In the genomic region with DNA sequence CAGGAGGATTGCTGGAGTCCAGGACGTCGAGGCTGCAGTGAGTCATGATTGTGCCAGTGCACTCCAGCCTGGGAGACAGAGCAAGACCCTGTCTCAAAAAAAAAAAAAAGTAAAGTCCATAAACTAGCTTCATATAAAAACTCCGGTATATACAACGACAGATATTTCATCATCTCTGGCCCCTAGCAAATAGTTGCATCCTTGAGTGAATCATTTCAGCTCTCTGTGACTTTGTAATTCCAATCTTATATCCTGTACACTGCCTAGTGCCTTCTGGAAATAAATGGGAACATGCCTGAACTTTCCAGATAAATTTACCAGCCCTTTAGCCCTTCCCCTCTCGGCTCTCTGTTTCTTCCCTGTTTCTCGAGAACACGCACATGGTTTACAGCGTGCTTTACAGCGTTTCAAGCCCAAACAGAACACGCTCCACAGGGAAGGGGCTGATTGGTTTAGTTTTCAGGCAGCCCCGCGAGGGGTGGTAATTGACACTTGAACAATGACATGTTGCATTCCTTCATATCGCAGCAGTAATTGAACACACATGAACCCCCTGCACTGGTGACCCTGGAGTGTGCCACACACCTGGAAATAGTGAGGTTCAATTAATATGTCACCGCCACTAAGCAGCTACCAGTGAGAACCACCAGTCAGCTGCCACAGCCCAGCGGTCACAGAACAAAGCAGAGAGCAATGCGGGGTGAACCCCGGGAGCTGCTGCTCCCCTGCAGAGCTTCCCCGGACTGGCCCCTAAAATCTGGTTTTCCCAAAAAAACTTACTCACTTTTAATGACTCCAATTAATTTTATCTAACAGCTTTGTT, we compare ENCODE assay signal across 25 cellular contexts. TPM values are rescaled to one million over a fixed set of nuclear protein-coding genes. Genes with fewer than 3 reads are reported as not detected.
DNase-seq lines count a peak whose midpoint lies in the region; ATAC-seq and TF ChIP-seq lines count a peak whose summit lies in the region.
"Had no signal": no experiment of that assay in that cellular context is flagged by ENCODE, and none has a peak within 500 bp of the region (broad histone marks: within the 10 kb centered on the region; RNA-seq: fewer than 3 reads in every experiment).

No MANE protein-coding gene starts in this region.

- H3K27ac ChIP-seq in SJCRH30, result no peak overlapping the region
- H3K27ac ChIP-seq: 22Rv1, coronary artery, heart right ventricle, thyroid gland had no signal

- H3K9me3 ChIP-seq in SJCRH30 (replicated peaks), result no peaks in the 10 kb centered on the region
- H3K9me3 ChIP-seq: heart right ventricle, thyroid gland had no signal

- H3K36me3 ChIP-seq in SJCRH30, result no peaks in the 10 kb centered on the region
- H3K36me3 ChIP-seq: heart right ventricle, thyroid gland had no signal

- DNase-seq in NCI-H1417 (lab: John Stamatoyannopoulos, UW), result peak in 2 of 3 experiments; percentile 39 to 70
- no peak for DNase-seq in NCI-H1417 treated with DMSO at 0.1 percent for 48 hours (lab: John Stamatoyannopoulos, UW)
- DNase-seq in SJCRH30, result peak in 1 of 2 experiments; percentile 26
- peak; percentile 16 for DNase-seq in fibroblast of the aortic adventitia (ENCODE audit: low read depth)
- DNase-seq in type B pancreatic cell (ENCODE audit: extremely low spot score, unreplicated experiment), result no peak
- no peak for DNase-seq in natural killer cell treated with Interleukin-12 subunit alpha and Interleukin-12 subunit beta and Interleukin-15 and Interleukin-18, amount 100 ng/mL, for 72 hours (ENCODE audit: low spot score)
- no peak for DNase-seq in NCI-H1694 (lab: John Stamatoyannopoulos, UW)
- no peak for DNase-seq in anterior cingulate cortex (lab: John Stamatoyannopoulos, UW)
- DNase-seq: activated CD4-positive, alpha-beta T cell treated with anti-CD3 and anti-CD28 coated beads for 1 hour; activated effector memory CD4-positive, alpha-beta T cell treated with anti-CD3 and anti-CD28 coated beads, Interleukin-2, amount 50 U/mL, for 16 hours; aorta; CD8-positive, alpha-beta T cell; DND-41; heart right ventricle; KBM-7; kidney; NCI-H1105; NCI-H345; SHP77 treated with DMSO at 0.1 percent for 48 hours; small intestine; T-helper 2 cell; thyroid gland had no signal

- no peak for ATAC-seq in natural killer cell treated with Interleukin-12 subunit alpha and Interleukin-12 subunit beta and Interleukin-15 and Interleukin-18, amount 100 ng/mL, for 72 hours
- ATAC-seq: CD8-positive, alpha-beta T cell; heart right ventricle had no signal

- H3K4me3 ChIP-seq in SJCRH30, result peak overlapping the region; percentile 16
- H3K4me3 ChIP-seq in fibroblast of the aortic adventitia (ENCODE audit: low read depth, low read length), result no peak overlapping the region
- H3K4me3 ChIP-seq: coronary artery, heart right ventricle, thyroid gland had no signal

- no peaks in the 10 kb centered on the region for H3K27me3 ChIP-seq in SJCRH30
- H3K27me3 ChIP-seq: thyroid gland had no signal

- no peaks in the 10 kb centered on the region for H3K36me3 Mint-ChIP-seq in type B pancreatic cell
- no peaks in the 10 kb centered on the region for H3K36me3 Mint-ChIP-seq in natural killer cell treated with Interleukin-12 subunit alpha and Interleukin-12 subunit beta and Interleukin-15 and Interleukin-18, amount 100 ng/mL, for 72 hours
- H3K36me3 Mint-ChIP-seq: CD8-positive, alpha-beta T cell had no signal

- no peak overlapping the region for H3K27ac Mint-ChIP-seq in type B pancreatic cell
- H3K27ac Mint-ChIP-seq in natural killer cell treated with Interleukin-12 subunit alpha and Interleukin-12 subunit beta and Interleukin-15 and Interleukin-18, amount 100 ng/mL, for 72 hours, result no peak overlapping the region
- H3K27ac Mint-ChIP-seq: CD8-positive, alpha-beta T cell had no signal

- H3K4me3 Mint-ChIP-seq in type B pancreatic cell, result peak overlapping the region; percentile 32
- no peak overlapping the region for H3K4me3 Mint-ChIP-seq in natural killer cell treated with Interleukin-12 subunit alpha and Interleukin-12 subunit beta and Interleukin-15 and Interleukin-18, amount 100 ng/mL, for 72 hours
- H3K4me3 Mint-ChIP-seq: CD8-positive, alpha-beta T cell had no signal

- TF ChIP-seq CTCF in fibroblast of the aortic adventitia (IDR thresholded peaks at IDR 0.05; ENCODE audit: insufficient read depth, low read length) (no peak), type B pancreatic cell (conservative IDR thresholded peaks at IDR 0.05) (no peak)

- H3K27me3 Mint-ChIP-seq in type B pancreatic cell, result peaks cover 60% of the 10 kb centered on the region
- peaks cover 28 to 51% of the 10 kb centered on the region in 2 donors for H3K27me3 Mint-ChIP-seq in natural killer cell treated with Interleukin-12 subunit alpha and Interleukin-12 subunit beta and Interleukin-15 and Interleukin-18, amount 100 ng/mL, for 72 hours

- peaks cover 13% of the 10 kb centered on the region for H3K4me1 Mint-ChIP-seq in type B pancreatic cell (ENCODE audit: unreplicated experiment)
- H3K4me1 Mint-ChIP-seq in natural killer cell treated with Interleukin-12 subunit alpha and Interleukin-12 subunit beta and Interleukin-15 and Interleukin-18, amount 100 ng/mL, for 72 hours (ENCODE audit: low read depth in 2 of 2), result no peaks in the 10 kb centered on the region

- H3K4me1 ChIP-seq in SJCRH30, result no peaks in the 10 kb centered on the region; the same call in 1 of the 2 replicates
- H3K4me1 ChIP-seq: thyroid gland had no signal

- H3K9me3 Mint-ChIP-seq in type B pancreatic cell, result no peaks in the 10 kb centered on the region
- H3K9me3 Mint-ChIP-seq in natural killer cell treated with Interleukin-12 subunit alpha and Interleukin-12 subunit beta and Interleukin-15 and Interleukin-18, amount 100 ng/mL, for 72 hours, result no peaks in the 10 kb centered on the region
- H3K9me3 Mint-ChIP-seq: CD8-positive, alpha-beta T cell had no signal

RNA-seq across cellular contexts. Expression of gene SIM2, which starts 35.7 kb away (rescaled TPM):
- total RNA-seq in SJCRH30 (2014; rRNA removed; shearing (Covaris generic)), result 0.06 TPM in 1 of 2 replicates, not detected in the other
- 0.18 TPM in 1 of 2 replicates, not detected in the other for total RNA-seq in fibroblast of the aortic adventitia (ENCODE audit: low replicate concordance)
- 0.50 and 14.8 TPM in 2 replicates for total RNA-seq in type B pancreatic cell (ENCODE audit: low replicate concordance)
- total RNA-seq in natural killer cell treated with Interleukin-12 subunit alpha and Interleukin-12 subunit beta and Interleukin-15 and Interleukin-18, amount 100 ng/mL, for 72 hours, result under 1 TPM in 1 of 2 donors, not detected in 1; 0.47 TPM
- total RNA-seq: aorta; CD8-positive, alpha-beta T cell; mononuclear cell; thyroid gland had no signal

Comparison
In these comparisons a context has a peak if more than half of its experiments do, and no peak if none do; other contexts are left out.
1. DNase-seq: peak in NCI-H1417 (2 of 3) and fibroblast of the aortic adventitia (single experiment); none in NCI-H1417 treated with DMSO at 0.1 percent for 48 hours (single experiment), type B pancreatic cell (single experiment), natural killer cell treated with Interleukin-12 subunit alpha and Interleukin-12 subunit beta and Interleukin-15 and Interleukin-18, amount 100 ng/mL, for 72 hours (single experiment), NCI-H1694 (single experiment) and anterior cingulate cortex (0 of 58).